Comparison of ENCODE assay signal across 12 cellular contexts in the genomic region with DNA sequence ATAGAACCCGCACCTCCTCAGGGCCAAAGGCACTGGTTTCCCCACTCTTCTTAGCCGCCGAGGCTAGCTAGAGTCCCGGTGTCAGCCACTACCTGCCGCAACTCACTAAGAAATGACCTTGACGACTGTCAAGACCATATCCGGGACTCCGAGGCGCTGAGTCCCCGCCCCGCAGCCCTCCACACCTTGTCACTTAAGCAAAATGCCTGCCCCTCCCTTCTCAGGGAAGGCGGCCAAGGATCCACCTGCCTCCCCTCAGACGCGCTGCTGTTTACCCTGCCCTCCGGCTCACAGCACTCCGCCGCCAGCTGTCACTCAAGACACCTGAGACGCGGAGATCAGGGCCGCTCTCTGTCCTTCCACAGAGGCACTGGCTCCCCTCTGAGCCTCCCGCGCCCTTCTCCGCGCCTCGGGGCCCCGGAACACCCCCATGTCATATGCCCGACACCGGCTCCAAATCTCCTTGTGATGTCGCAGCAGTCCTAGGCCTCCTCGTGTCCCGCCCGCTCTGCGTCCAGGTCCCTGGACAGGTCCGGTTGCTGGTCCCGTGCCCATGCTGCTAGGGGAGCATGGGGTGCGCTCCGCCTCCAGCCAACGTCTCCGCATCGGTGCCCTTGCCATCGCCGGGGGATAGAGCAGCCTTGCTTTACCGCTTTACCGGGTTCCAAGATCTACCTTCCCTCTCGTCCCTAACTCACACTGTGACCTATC. TPM values are rescaled to one million over a fixed set of nuclear protein-coding genes. Genes with fewer than 3 reads are reported as not detected.
A peak's percentile ranks its signal among the peaks of the same experiment; 100 is the strongest.
DNase-seq lines count a peak whose midpoint lies in the region; ATAC-seq and TF ChIP-seq lines count a peak whose summit lies in the region.
"Had no signal": no experiment of that assay in that cellular context is flagged by ENCODE, and none has a peak within 500 bp of the region (broad histone marks: within the 10 kb centered on the region; RNA-seq: fewer than 3 reads in every experiment).

No MANE protein-coding gene starts in this region.

- TF ChIP-seq EP300 in gastroesophageal sphincter (IDR thresholded peaks at IDR 0.05): no peak

- H3K27ac ChIP-seq in iPS-20b (ENCODE audit: low read length) (no peak overlapping the region), stomach smooth muscle (ENCODE audit: low read length) (no peak overlapping the region), gastroesophageal sphincter (no peak overlapping the region)

- H3K9ac ChIP-seq in iPS-20b (ENCODE audit: low read depth, low read length): no peak overlapping the region
- no peak overlapping the region for H3K9ac ChIP-seq in stomach smooth muscle (ENCODE audit: low read length in 2 of 2)

- peak; percentile 45 to 67 for DNase-seq in NCI-H2081 (lab: John Stamatoyannopoulos, UW)
- no peak for DNase-seq in NCI-H2081 treated with DMSO at 0.1 percent for 48 hours (lab: John Stamatoyannopoulos, UW)
- peak; percentile 7 for DNase-seq in NCI-H82 treated with DMSO at 0.1 percent for 48 hours (lab: John Stamatoyannopoulos, UW; ENCODE audit: unreplicated experiment)
- DNase-seq in activated CD8-positive, alpha-beta memory T cell treated with anti-CD3 and anti-CD28 coated beads, Interleukin-2, amount 10 ng/mL, durations not matched to agents 7 days and 5 days: no peak
- no peak for DNase-seq in T-helper 1 cell
- DNase-seq: activated CD4-positive, alpha-beta T cell treated with anti-CD3 and anti-CD28 coated beads for 1 hour; stimulated activated CD4-positive, alpha-beta T cell treated with anti-CD3 and anti-CD28 coated beads, Interleukin-1b, Interleukin-23, amount 100 ng/mL, for 48 hours had no signal

- H3K4me3 ChIP-seq in iPS-20b (ENCODE audit: low read length): peak overlapping the region; percentile 81
- peak overlapping the region; percentile 10 to 29 for H3K4me3 ChIP-seq in stomach smooth muscle (ENCODE audit: low read length in 2 of 2)
- H3K4me3 ChIP-seq in gastroesophageal sphincter: peak overlapping the region in 1 of 2 donors; percentile 29

- H3K9me3 Mint-ChIP-seq in activated CD8-positive, alpha-beta memory T cell treated with anti-CD3 and anti-CD28 coated beads, Interleukin-2, amount 10 ng/mL, durations not matched to agents 7 days and 5 days (ENCODE audit: low read depth): no peaks in the 10 kb centered on the region

- CTCF ChIA-PET in activated CD8-positive, alpha-beta memory T cell treated with anti-CD3 and anti-CD28 coated beads, Interleukin-2, amount 10 ng/mL, durations not matched to agents 7 days and 5 days (lab: Charles Lee): no interaction called here

- 0 to 4% methylated on average over 2 to 21 of the region's 45 CpGs for WGBS in gastroesophageal sphincter (ENCODE audit: low coverage in 1 of 2), 2 donors

- TF ChIP-seq CTCF in gastroesophageal sphincter (IDR thresholded peaks at IDR 0.05): no peak

- H3K36me3 Mint-ChIP-seq in activated CD8-positive, alpha-beta memory T cell treated with anti-CD3 and anti-CD28 coated beads, Interleukin-2, amount 10 ng/mL, durations not matched to agents 7 days and 5 days: peaks cover 2% of the 10 kb centered on the region

- H3K27me3 Mint-ChIP-seq in activated CD8-positive, alpha-beta memory T cell treated with anti-CD3 and anti-CD28 coated beads, Interleukin-2, amount 10 ng/mL, durations not matched to agents 7 days and 5 days: peaks cover 21% of the 10 kb centered on the region

- H3K4me1 ChIP-seq in iPS-20b (ENCODE audit: insufficient read depth, low read length): no peaks in the 10 kb centered on the region
- no peaks in the 10 kb centered on the region for H3K4me1 ChIP-seq in stomach smooth muscle (ENCODE audit: control insufficient read depth, insufficient read depth, low read length)
- peaks cover 0 to 11% (median 0%) of the 10 kb centered on the region in 3 donors for H3K4me1 ChIP-seq in gastroesophageal sphincter

- H3K27ac Mint-ChIP-seq in activated CD8-positive, alpha-beta memory T cell treated with anti-CD3 and anti-CD28 coated beads, Interleukin-2, amount 10 ng/mL, durations not matched to agents 7 days and 5 days: no peak overlapping the region

- no peak for TF ChIP-seq POLR2A in gastroesophageal sphincter (IDR thresholded peaks at IDR 0.05)

- peaks cover 38% of the 10 kb centered on the region for H3K27me3 ChIP-seq in iPS-20b (ENCODE audit: insufficient read depth, low read length)
- H3K27me3 ChIP-seq in stomach smooth muscle (ENCODE audit: control insufficient read depth in 1 of 2, insufficient read depth in 2 of 2, low read length in 2 of 2): peaks cover 19 to 26% of the 10 kb centered on the region in 2 donors
- peaks cover 55% of the 10 kb centered on the region for H3K27me3 ChIP-seq in gastroesophageal sphincter

- H3K4me3 Mint-ChIP-seq in activated CD8-positive, alpha-beta memory T cell treated with anti-CD3 and anti-CD28 coated beads, Interleukin-2, amount 10 ng/mL, durations not matched to agents 7 days and 5 days: no peak overlapping the region
- H3K4me3 Mint-ChIP-seq: central memory CD8-positive, alpha-beta T cell had no signal

- H3K36me3 ChIP-seq in iPS-20b (ENCODE audit: insufficient read depth, low read depth, low read length): no peaks in the 10 kb centered on the region
- H3K36me3 ChIP-seq in stomach smooth muscle (ENCODE audit: control insufficient read depth in 2 of 2, insufficient read depth in 2 of 2, low read length in 2 of 2): no peaks in the 10 kb centered on the region
- H3K36me3 ChIP-seq in gastroesophageal sphincter: no peaks in the 10 kb centered on the region

- no peaks in the 10 kb centered on the region for H3K9me3 ChIP-seq in iPS-20b (ENCODE audit: insufficient read depth, low read depth, low read length)
- no peaks in the 10 kb centered on the region for H3K9me3 ChIP-seq in stomach smooth muscle (ENCODE audit: control insufficient read depth in 2 of 2, low read length in 2 of 2)
- H3K9me3 ChIP-seq in gastroesophageal sphincter: no peaks in the 10 kb centered on the region

- no peak for ATAC-seq in activated CD8-positive, alpha-beta memory T cell treated with anti-CD3 and anti-CD28 coated beads, Interleukin-2, amount 10 ng/mL, durations not matched to agents 7 days and 5 days
- no peak for ATAC-seq in gastroesophageal sphincter

- H3K4me1 Mint-ChIP-seq in activated CD8-positive, alpha-beta memory T cell treated with anti-CD3 and anti-CD28 coated beads, Interleukin-2, amount 10 ng/mL, durations not matched to agents 7 days and 5 days: no peaks in the 10 kb centered on the region
- H3K4me1 Mint-ChIP-seq: central memory CD8-positive, alpha-beta T cell had no signal

RNA-seq across cellular contexts. Expression of a gene that starts 32.5 kb away (rescaled TPM):
- not detected for total RNA-seq in activated CD8-positive, alpha-beta memory T cell treated with anti-CD3 and anti-CD28 coated beads, Interleukin-2, amount 10 ng/mL, durations not matched to agents 7 days and 5 days
- total RNA-seq in gastroesophageal sphincter: not detected
- total RNA-seq: kidney epithelial cell had no signal

Comparison
In these comparisons a context has a peak if more than half of its experiments do, and no peak if none do; other contexts are left out.
1. DNase-seq: peak in NCI-H2081 (2 of 2) and NCI-H82 treated with DMSO at 0.1 percent for 48 hours (single experiment); none in NCI-H2081 treated with DMSO at 0.1 percent for 48 hours (single experiment), activated CD8-positive, alpha-beta memory T cell treated with anti-CD3 and anti-CD28 coated beads, Interleukin-2, amount 10 ng/mL, durations not matched to agents 7 days and 5 days (single experiment) and T-helper 1 cell (0 of 5).